ENCODE assay signal across 8 cellular contexts in genomic region chr6:47242483-47243386, GRCh38.
A peak's percentile ranks its signal among the peaks of the same experiment; 100 is the strongest.
DNase-seq lines count a peak whose midpoint lies in the region; ATAC-seq and TF ChIP-seq lines count a peak whose summit lies in the region.

No MANE protein-coding gene starts in this region.

- peaks cover 40% of the 10 kb centered on the region for H3K4me1 ChIP-seq in OCI-LY3 (ENCODE audit: low read length)
- H3K4me1 ChIP-seq in testis, result peaks cover 6% of the 10 kb centered on the region

- no peak overlapping the region for H3K4me3 ChIP-seq in HL-60 (replicated peaks; ENCODE audit: insufficient read depth, low read length)
- H3K4me3 ChIP-seq in OCI-LY3 (ENCODE audit: low read length), result peak overlapping the region; percentile 64
- H3K4me3 ChIP-seq in fibroblast of the aortic adventitia (ENCODE audit: low read depth, low read length), result no peak overlapping the region
- no peak overlapping the region for H3K4me3 ChIP-seq in testis

- TF ChIP-seq CTCF in Calu3 (IDR thresholded peaks at IDR 0.05; ENCODE audit: unreplicated experiment), result no peak
- no peak for TF ChIP-seq CTCF in HL-60 (IDR thresholded peaks at IDR 0.05; ENCODE audit: insufficient read depth, low read length)
- no peak for TF ChIP-seq CTCF in OCI-LY3 (IDR thresholded peaks at IDR 0.05; ENCODE audit: low read depth, low read length)
- TF ChIP-seq CTCF in fibroblast of the aortic adventitia (IDR thresholded peaks at IDR 0.05; ENCODE audit: insufficient read depth, low read length), result no peak
- TF ChIP-seq CTCF in testis (IDR thresholded peaks at IDR 0.05), result no peak

- ATAC-seq in GM21367 (IDR thresholded peaks at IDR 0.05; ENCODE audit: unreplicated experiment), result peak; percentile 98
- ATAC-seq in activated T-cell treated with anti-CD3 and anti-CD28 coated beads, Interleukin-2, amount 50 U/mL, for 72 hours (replicated peaks in 1 of 2), result peak; percentile 98

- H2AFZ ChIP-seq in OCI-LY3 (ENCODE audit: low read depth, low read length), result peak overlapping the region; percentile 44

- H3K79me2 ChIP-seq in OCI-LY3 (ENCODE audit: low read length), result peaks cover 6% of the 10 kb centered on the region

- H3K27me3 Mint-ChIP-seq in Calu3 (ENCODE audit: unreplicated experiment), result no peaks in the 10 kb centered on the region
- no peaks in the 10 kb centered on the region for H3K27me3 Mint-ChIP-seq in activated T-cell treated with anti-CD3 and anti-CD28 coated beads, Interleukin-2, amount 50 U/mL, for 72 hours (ENCODE audit: low read depth)

- peaks cover 74% of the 10 kb centered on the region for H3K4me1 Mint-ChIP-seq in Calu3 (ENCODE audit: low read depth, unreplicated experiment)
- H3K4me1 Mint-ChIP-seq in activated T-cell treated with anti-CD3 and anti-CD28 coated beads, Interleukin-2, amount 50 U/mL, for 72 hours (ENCODE audit: low read depth), result peaks cover 24% of the 10 kb centered on the region

- DNase-seq in Calu3 (peak; percentile 93), HL-60 (ENCODE audit: low read depth in 1 of 2, low spot score in 1 of 2) (peak; percentile 92 to 98), fibroblast of the aortic adventitia (ENCODE audit: low read depth) (peak; percentile 90), non-pigmented ciliary epithelial cell (ENCODE audit: low read depth) (peak; percentile 78), testis (peak; percentile 49)
- DNase-seq in activated T-cell treated with anti-CD3 and anti-CD28 coated beads, Interleukin-2, amount 50 U/mL, for 72 hours, result peak; percentile 67 to 70

- peaks cover 70% of the 10 kb centered on the region for H3K36me3 Mint-ChIP-seq in Calu3 (ENCODE audit: insufficient read depth, unreplicated experiment)
- H3K36me3 Mint-ChIP-seq in activated T-cell treated with anti-CD3 and anti-CD28 coated beads, Interleukin-2, amount 50 U/mL, for 72 hours (ENCODE audit: insufficient read depth in 2 of 2), result no peaks in the 10 kb centered on the region

- peak overlapping the region; percentile 54 for H3K9ac ChIP-seq in OCI-LY3 (ENCODE audit: low read length)

- WGBS in testis, 2 donors, result 59 to 72% methylated on average over 11 to 14 of the region's 14 CpGs

- H4K20me1 ChIP-seq in OCI-LY3 (ENCODE audit: insufficient read depth, low read length), result no peaks in the 10 kb centered on the region

- H3K4me3 Mint-ChIP-seq in Calu3 (ENCODE audit: low read depth, unreplicated experiment), result peak overlapping the region; percentile 53
- H3K4me3 Mint-ChIP-seq in activated T-cell treated with anti-CD3 and anti-CD28 coated beads, Interleukin-2, amount 50 U/mL, for 72 hours, result peak overlapping the region; percentile 24 to 25

- H3K9me3 Mint-ChIP-seq in Calu3 (ENCODE audit: low read depth, unreplicated experiment), result no peaks in the 10 kb centered on the region
- H3K9me3 Mint-ChIP-seq in activated T-cell treated with anti-CD3 and anti-CD28 coated beads, Interleukin-2, amount 50 U/mL, for 72 hours, result no peaks in the 10 kb centered on the region

- no peaks in the 10 kb centered on the region for H3K27me3 ChIP-seq in HL-60 (ENCODE audit: insufficient read depth, poor library complexity, severe bottlenecking)
- H3K27me3 ChIP-seq in OCI-LY3 (ENCODE audit: low read depth, low read length), result no peaks in the 10 kb centered on the region
- no peaks in the 10 kb centered on the region for H3K27me3 ChIP-seq in testis

- H3K27ac ChIP-seq in HL-60 (replicated peaks), result peak overlapping the region; percentile 66
- peak overlapping the region; percentile 43 for H3K27ac ChIP-seq in OCI-LY3 (ENCODE audit: low read length)
- H3K27ac ChIP-seq in testis, result no peak overlapping the region

- H3K27ac Mint-ChIP-seq in Calu3 (ENCODE audit: unreplicated experiment), result peak overlapping the region; percentile 85
- no peak overlapping the region for H3K27ac Mint-ChIP-seq in activated T-cell treated with anti-CD3 and anti-CD28 coated beads, Interleukin-2, amount 50 U/mL, for 72 hours

- BruUV-seq in Calu3 (replicated peaks; lab: Mats Ljungman, UMichigan), result no TSS peak

- no peaks in the 10 kb centered on the region for H3K36me3 ChIP-seq in OCI-LY3 (replicated peaks; ENCODE audit: low read depth, low read length)
- no peaks in the 10 kb centered on the region for H3K36me3 ChIP-seq in testis (ENCODE audit: low read depth, missing control alignments)

- H3K9me3 ChIP-seq in OCI-LY3 (ENCODE audit: insufficient read depth, low read length) (no peaks in the 10 kb centered on the region), testis (no peaks in the 10 kb centered on the region)

- peak overlapping the region; percentile 85 for H3K4me2 ChIP-seq in OCI-LY3 (ENCODE audit: low read length)

- TF ChIP-seq POLR2A in testis (IDR thresholded peaks at IDR 0.05), result no peak

- intact Hi-C loops in Calu3 (cut with micrococcal nuclease; ENCODE audit: unreplicated experiment), result no loop called here
- intact Hi-C loops in testis (cut with DNase I; ENCODE audit: low total_unique reads), result no loop called here

- CTCF ChIA-PET in Calu3 (lab: Charles Lee), result interaction anchor here (0.6 to 1.6 kb wide), 11 partner anchors 9 to 200 kb away, joined by 3 to 11 read pairs (median 4); partner anchors contain the start of gene ADGRF1

Comparison
In these comparisons a context has a peak if more than half of its experiments do, and no peak if none do; other contexts are left out.
1. H3K27ac ChIP-seq: peak in HL-60 (single experiment) and OCI-LY3 (single experiment); none in testis (0 of 2).
2. Peak in every context shown above with its lines, with median percentiles within 50 percentile points of each other: DNase-seq.